ENCODE assay signal across 20 cellular contexts in genomic region chr1:31507221-31507620, GRCh38.
"Had no signal": no experiment of that assay in that cellular context is flagged by ENCODE, and none has a peak within 500 bp of the region (broad histone marks: within the 10 kb centered on the region; RNA-seq: fewer than 3 reads in every experiment).

No MANE protein-coding gene starts in this region.

- DNase-seq: activated CD4-positive, alpha-beta memory T cell treated with anti-CD3 and anti-CD28 coated beads for 36 hours; activated CD4-positive, alpha-beta T cell treated with anti-CD3 and anti-CD28 coated beads for 4 hours; activated naive CD4-positive, alpha-beta T cell; activated naive CD8-positive, alpha-beta T cell treated with anti-CD3 and anti-CD28 coated beads for 36 hours; activated T-cell treated with anti-CD3 and anti-CD28 coated beads, Interleukin-2, amount 50 U/mL, for 1 hour; amniotic stem cell; effector CD8-positive, alpha-beta T cell; heart right ventricle; immature natural killer cell; kidney glomerular epithelial cell; left ventricle myocardium superior; right cardiac atrium; stimulated activated CD4-positive, alpha-beta T cell treated with anti-CD3 and anti-CD28 coated beads, Interleukin-2, amount 100 ng/mL, for 48 hours; stimulated activated naive CD8-positive, alpha-beta T cell treated with anti-CD3 and anti-CD28 coated beads, Interleukin-15, amount 100 ng/mL, for 72 hours; upper lobe of left lung had no signal

- H3K36me3 ChIP-seq: cardiac muscle cell, esophagus muscularis mucosa, gastroesophageal sphincter, heart right ventricle, suprapubic skin, upper lobe of left lung had no signal

- H3K27me3 ChIP-seq: cardiac muscle cell, upper lobe of left lung had no signal

- H3K4me1 ChIP-seq: esophagus muscularis mucosa, gastroesophageal sphincter, heart right ventricle, suprapubic skin, upper lobe of left lung had no signal

- ATAC-seq: activated T-helper 17 cell treated with anti-CD3 and anti-CD28 coated beads, Interleukin-2, amount 50 U/mL, for 72 hours; gastroesophageal sphincter; left ventricle myocardium superior; right cardiac atrium; stimulated activated naive CD8-positive, alpha-beta T cell treated with anti-CD3 and anti-CD28 coated beads, Interleukin-15, amount 100 ng/mL, for 72 hours had no signal

- H3K4me3 ChIP-seq: cardiac muscle cell, esophagus muscularis mucosa, gastroesophageal sphincter, heart right ventricle, suprapubic skin, upper lobe of left lung had no signal

- H3K9me3 ChIP-seq: esophagus muscularis mucosa, gastroesophageal sphincter, heart right ventricle, suprapubic skin, upper lobe of left lung had no signal

- H3K27ac ChIP-seq: cardiac muscle cell, esophagus muscularis mucosa, gastroesophageal sphincter, heart right ventricle, suprapubic skin, upper lobe of left lung had no signal
